1 cellular context compared by ENCODE assay signal in the genomic region with DNA sequence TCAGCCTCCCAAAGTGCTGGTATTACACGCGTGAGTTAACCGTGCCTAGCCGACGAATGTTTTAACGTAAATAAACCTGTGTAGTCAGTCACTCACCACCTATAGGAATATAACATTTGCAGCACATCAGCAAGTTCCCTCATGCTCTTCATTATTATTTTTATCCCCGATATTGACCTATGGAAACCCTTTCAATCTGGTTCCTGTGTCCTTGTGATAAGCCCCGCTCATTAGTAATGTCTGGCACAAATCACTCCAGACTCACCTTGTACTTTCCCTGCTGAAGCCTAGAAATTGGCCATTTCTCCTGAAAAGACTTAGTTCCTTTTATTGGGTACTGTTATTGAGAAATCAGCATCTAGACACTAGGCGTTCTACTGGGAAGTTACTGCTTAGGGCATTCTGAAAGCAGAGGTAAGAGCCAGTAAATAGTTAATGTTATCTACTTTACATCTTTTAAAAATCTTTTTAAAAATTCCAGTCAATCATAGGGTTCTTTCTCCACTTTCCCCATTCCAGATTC.
TF ChIP-seq lines count a peak whose summit lies in the region.

No MANE protein-coding gene starts in this region.

TF ChIP-seq in K562, 482 proteins besides CTCF, POLR2A, EP300 and RAD21:
- TF ChIP-seq, protein P1, sequence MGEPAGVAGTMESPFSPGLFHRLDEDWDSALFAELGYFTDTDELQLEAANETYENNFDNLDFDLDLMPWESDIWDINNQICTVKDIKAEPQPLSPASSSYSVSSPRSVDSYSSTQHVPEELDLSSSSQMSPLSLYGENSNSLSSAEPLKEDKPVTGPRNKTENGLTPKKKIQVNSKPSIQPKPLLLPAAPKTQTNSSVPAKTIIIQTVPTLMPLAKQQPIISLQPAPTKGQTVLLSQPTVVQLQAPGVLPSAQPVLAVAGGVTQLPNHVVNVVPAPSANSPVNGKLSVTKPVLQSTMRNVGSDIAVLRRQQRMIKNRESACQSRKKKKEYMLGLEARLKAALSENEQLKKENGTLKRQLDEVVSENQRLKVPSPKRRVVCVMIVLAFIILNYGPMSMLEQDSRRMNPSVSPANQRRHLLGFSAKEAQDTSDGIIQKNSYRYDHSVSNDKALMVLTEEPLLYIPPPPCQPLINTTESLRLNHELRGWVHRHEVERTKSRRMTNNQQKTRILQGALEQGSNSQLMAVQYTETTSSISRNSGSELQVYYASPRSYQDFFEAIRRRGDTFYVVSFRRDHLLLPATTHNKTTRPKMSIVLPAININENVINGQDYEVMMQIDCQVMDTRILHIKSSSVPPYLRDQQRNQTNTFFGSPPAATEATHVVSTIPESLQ (CRISPR knock-in tag; IDR thresholded peaks at IDR 0.05), result no peak
- no peak for TF ChIP-seq PRPF4 (IDR thresholded peaks at IDR 0.05; ENCODE audit: insufficient read depth, low read depth, low read length, poor library complexity, severe bottlenecking)
- no peak for TF ChIP-seq GABPB1 (CRISPR knock-in tag; IDR thresholded peaks at IDR 0.05)
- TF ChIP-seq CBX8 (IDR thresholded peaks at IDR 0.05; ENCODE audit: borderline replicate concordance, extremely low read depth, low read depth, low read length, poor library complexity, severe bottlenecking), result no peak
- no peak for TF ChIP-seq NR1H2 (CRISPR knock-in tag; IDR thresholded peaks at IDR 0.05)
- no peak for TF ChIP-seq FOXJ2 (tag; IDR thresholded peaks at IDR 0.05)
- TF ChIP-seq KLF13 (tag; IDR thresholded peaks at IDR 0.05; ENCODE audit: borderline replicate concordance, low read depth), result no peak
- TF ChIP-seq CEBPZ (IDR thresholded peaks at IDR 0.05; ENCODE audit: borderline replicate concordance, low read depth, low read length), result no peak
- TF ChIP-seq HNRNPK (IDR thresholded peaks at IDR 0.05; ENCODE audit: low read depth, low read length, poor library complexity, severe bottlenecking), result no peak
- no peak for TF ChIP-seq HDAC8 (tag; IDR thresholded peaks at IDR 0.05)
- TF ChIP-seq ZNF124 (CRISPR knock-in tag; IDR thresholded peaks at IDR 0.05), result no peak
